13 cellular contexts compared by ENCODE assay signal in genomic region chr6:165511807-165512206, GRCh38.
DNase-seq lines count a peak whose midpoint lies in the region; ATAC-seq and TF ChIP-seq lines count a peak whose summit lies in the region.
"Had no signal": no experiment of that assay in that cellular context is flagged by ENCODE, and none has a peak within 500 bp of the region (broad histone marks: within the 10 kb centered on the region; RNA-seq: fewer than 3 reads in every experiment).

No MANE protein-coding gene starts in this region.

- TF ChIP-seq EP300 in gastroesophageal sphincter (IDR thresholded peaks at IDR 0.05) = no peak

- H3K4me1 ChIP-seq in MM.1S (ENCODE audit: low read length) (no peaks in the 10 kb centered on the region), gastroesophageal sphincter (no peaks in the 10 kb centered on the region)

- H3K36me3 ChIP-seq in MM.1S (replicated peaks; ENCODE audit: insufficient read depth, low read length) (no peaks in the 10 kb centered on the region), gastroesophageal sphincter (no peaks in the 10 kb centered on the region)

- TF ChIP-seq POLR2A in gastroesophageal sphincter (IDR thresholded peaks at IDR 0.05) = no peak

- H3K4me3 ChIP-seq in MM.1S (ENCODE audit: low read length) (no peak overlapping the region), gastroesophageal sphincter (no peak overlapping the region)

- no peak overlapping the region for H3K27ac ChIP-seq in MM.1S (ENCODE audit: low read length)
- H3K27ac ChIP-seq in gastroesophageal sphincter = no peak overlapping the region

- H3K27me3 ChIP-seq in MM.1S (replicated peaks; ENCODE audit: insufficient read depth, low read length) (no peaks in the 10 kb centered on the region), gastroesophageal sphincter (no peaks in the 10 kb centered on the region)

- H3K9me2 ChIP-seq in MM.1S (replicated peaks; ENCODE audit: insufficient read depth, low read length) = no peaks in the 10 kb centered on the region

- H3K4me2 ChIP-seq in MM.1S (ENCODE audit: low read depth, low read length) = no peak overlapping the region

- H3K79me2 ChIP-seq in MM.1S (ENCODE audit: low read length) = no peaks in the 10 kb centered on the region

- H4K20me1 ChIP-seq in MM.1S (ENCODE audit: insufficient read depth, low read length) = no peaks in the 10 kb centered on the region

- ATAC-seq in GM18868 (IDR thresholded peaks at IDR 0.05; ENCODE audit: unreplicated experiment) (peak; percentile 96), GM21423 (IDR thresholded peaks at IDR 0.05; ENCODE audit: unreplicated experiment) (peak; percentile 91), HG03039 (IDR thresholded peaks at IDR 0.05; ENCODE audit: unreplicated experiment) (peak; percentile 90), gastroesophageal sphincter (no peak)
- ATAC-seq: activated CD4-positive, CD25-positive, alpha-beta regulatory T cell treated with anti-CD3 and anti-CD28 coated beads, Interleukin-2, amount 50 U/mL, for 24 hours; right cardiac atrium had no signal

- H3K9ac ChIP-seq in MM.1S (ENCODE audit: low read length) = no peak overlapping the region

- TF ChIP-seq CTCF in MM.1S (IDR thresholded peaks at IDR 0.05; ENCODE audit: low read length) = no peak
- TF ChIP-seq CTCF in gastroesophageal sphincter (IDR thresholded peaks at IDR 0.05) = no peak

- H3F3A ChIP-seq in MM.1S (ENCODE audit: insufficient read depth, low read length) = no peaks in the 10 kb centered on the region

- peak; percentile 30 for DNase-seq in MM.1S
- no peak for DNase-seq in activated CD8-positive, alpha-beta memory T cell treated with anti-CD3 and anti-CD28 coated beads for 24 hours
- no peak for DNase-seq in hypothalamus (lab: John Stamatoyannopoulos, UW)
- DNase-seq in cerebellar cortex (ENCODE audit: low spot score) = no peak
- DNase-seq: CD4-positive, alpha-beta memory T cell; islet precursor cell; right cardiac atrium; trophoblast cell had no signal

- no peak overlapping the region for H2AFZ ChIP-seq in MM.1S (ENCODE audit: low read length)

- no peaks in the 10 kb centered on the region for H3K9me3 ChIP-seq in MM.1S (replicated peaks; ENCODE audit: insufficient read depth, low read length)
- H3K9me3 ChIP-seq in gastroesophageal sphincter = no peaks in the 10 kb centered on the region
